In genomic region chr11:117528061-117528780, GRCh38 we compare ENCODE assay signal across 1 cellular context.
TF ChIP-seq lines count a peak whose summit lies in the region.

No MANE protein-coding gene starts in this region.

TF ChIP-seq in GM23338, 12 proteins besides CTCF, POLR2A, EP300 and RAD21 (continued from another document):
- no peak for TF ChIP-seq REST (IDR thresholded peaks at IDR 0.05; ENCODE audit: unreplicated experiment)
- no peak for TF ChIP-seq POLR2AphosphoS5 (IDR thresholded peaks at IDR 0.05; ENCODE audit: low read depth)
- TF ChIP-seq ETS1 (IDR thresholded peaks at IDR 0.05) = no peak
- no peak for TF ChIP-seq STAT1 (IDR thresholded peaks at IDR 0.05; ENCODE audit: unreplicated experiment)
- no peak for TF ChIP-seq EZH2phosphoT487 (IDR thresholded peaks at IDR 0.05; ENCODE audit: unreplicated experiment)
- no peak for TF ChIP-seq JUNB (IDR thresholded peaks at IDR 0.05; ENCODE audit: unreplicated experiment)
- TF ChIP-seq EZH2 (IDR thresholded peaks at IDR 0.05; ENCODE audit: low read depth, unreplicated experiment) = no peak
- TF ChIP-seq CREB1 (CRISPR knock-in tag; IDR thresholded peaks at IDR 0.05; ENCODE audit: low read depth) = no peak
